In the genomic region with DNA sequence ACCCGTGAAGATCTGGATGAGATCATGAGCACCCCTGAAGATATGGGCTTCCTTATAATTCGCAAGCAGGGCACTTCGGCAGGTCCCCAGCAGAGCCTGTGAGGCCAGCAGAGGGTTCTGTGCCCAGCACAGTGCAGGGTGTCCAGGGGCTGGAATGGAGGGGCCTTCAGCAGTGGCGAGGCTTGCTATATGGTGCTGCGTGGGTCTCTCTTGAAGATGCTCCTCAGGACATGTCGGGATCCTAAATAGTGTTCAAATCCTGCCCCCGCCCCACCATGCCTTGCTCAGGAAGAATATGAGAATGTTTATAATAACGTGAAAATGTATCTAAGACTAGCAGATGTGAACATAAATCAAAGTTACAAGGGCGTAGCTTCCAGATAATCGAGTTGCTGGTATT, we compare ENCODE assay signal across 1 cellular context.
TF ChIP-seq lines count a peak whose summit lies in the region.

No MANE protein-coding gene starts in this region.

TF ChIP-seq in IMR-90, 13 proteins besides CTCF, POLR2A, EP300 and RAD21 (continued from another document):
- TF ChIP-seq BHLHE40 (IDR thresholded peaks at IDR 0.05; ENCODE audit: low read depth, low read length) (no peak), CEBPB (IDR thresholded peaks at IDR 0.05; ENCODE audit: low read depth, low read length) (no peak), FOS (IDR thresholded peaks at IDR 0.05; ENCODE audit: low read depth, low read length) (no peak), MXI1 (IDR thresholded peaks at IDR 0.05; ENCODE audit: borderline replicate concordance, low read depth, low read length) (no peak), RCOR1 (IDR thresholded peaks at IDR 0.05; ENCODE audit: insufficient replicate concordance, low read length) (no peak), RFX5 (IDR thresholded peaks at IDR 0.05; ENCODE audit: low read depth, low read length) (no peak), MAFK (IDR thresholded peaks at IDR 0.05; ENCODE audit: low read depth, low read length) (no peak), MAZ (IDR thresholded peaks at IDR 0.05; ENCODE audit: borderline replicate concordance, low read depth, low read length) (no peak), CHD1 (IDR thresholded peaks at IDR 0.05; ENCODE audit: low read depth, low read length) (no peak), ELK1 (IDR thresholded peaks at IDR 0.05; ENCODE audit: borderline replicate concordance, low read depth, low read length) (no peak), SMC3 (IDR thresholded peaks at IDR 0.05; ENCODE audit: low read depth, low read length) (no peak)
- TF ChIP-seq, protein P1, sequence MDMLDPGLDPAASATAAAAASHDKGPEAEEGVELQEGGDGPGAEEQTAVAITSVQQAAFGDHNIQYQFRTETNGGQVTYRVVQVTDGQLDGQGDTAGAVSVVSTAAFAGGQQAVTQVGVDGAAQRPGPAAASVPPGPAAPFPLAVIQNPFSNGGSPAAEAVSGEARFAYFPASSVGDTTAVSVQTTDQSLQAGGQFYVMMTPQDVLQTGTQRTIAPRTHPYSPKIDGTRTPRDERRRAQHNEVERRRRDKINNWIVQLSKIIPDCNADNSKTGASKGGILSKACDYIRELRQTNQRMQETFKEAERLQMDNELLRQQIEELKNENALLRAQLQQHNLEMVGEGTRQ (IDR thresholded peaks at IDR 0.05; ENCODE audit: low read depth, low read length): no peak
